Comparison of ENCODE assay signal across 1 cellular context in the genomic region with DNA sequence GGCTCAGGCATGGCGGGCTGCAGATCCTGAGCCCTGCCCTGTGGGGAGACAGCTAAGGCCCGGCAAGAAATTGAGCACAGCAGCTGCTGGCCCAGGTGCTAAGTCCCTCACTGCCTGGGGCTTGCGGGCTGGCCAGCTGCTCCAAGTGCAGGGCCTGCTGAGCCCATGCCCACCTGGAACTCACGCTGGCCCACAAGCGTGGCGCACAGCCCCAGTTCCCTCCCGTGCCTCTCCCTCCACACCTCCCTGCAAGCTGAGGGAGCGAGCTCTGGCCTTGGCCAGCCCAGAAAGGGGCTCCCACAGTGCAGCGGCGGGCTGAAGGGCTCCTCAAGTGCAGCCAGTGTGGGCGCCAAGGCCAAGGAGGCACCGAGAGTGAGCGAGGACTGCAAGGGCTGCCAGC. TPM values are rescaled to one million over a fixed set of nuclear protein-coding genes. Genes with fewer than 3 reads are reported as not detected.
"Had no signal": no experiment of that assay in that cellular context is flagged by ENCODE, and none has a peak within 500 bp of the region (broad histone marks: within the 10 kb centered on the region; RNA-seq: fewer than 3 reads in every experiment).

No MANE protein-coding gene starts in this region.

RNA-seq across cellular contexts. Expression of a gene that starts 57.1 kb away (rescaled TPM):
- total RNA-seq: H7 had no signal
